In the genomic region with DNA sequence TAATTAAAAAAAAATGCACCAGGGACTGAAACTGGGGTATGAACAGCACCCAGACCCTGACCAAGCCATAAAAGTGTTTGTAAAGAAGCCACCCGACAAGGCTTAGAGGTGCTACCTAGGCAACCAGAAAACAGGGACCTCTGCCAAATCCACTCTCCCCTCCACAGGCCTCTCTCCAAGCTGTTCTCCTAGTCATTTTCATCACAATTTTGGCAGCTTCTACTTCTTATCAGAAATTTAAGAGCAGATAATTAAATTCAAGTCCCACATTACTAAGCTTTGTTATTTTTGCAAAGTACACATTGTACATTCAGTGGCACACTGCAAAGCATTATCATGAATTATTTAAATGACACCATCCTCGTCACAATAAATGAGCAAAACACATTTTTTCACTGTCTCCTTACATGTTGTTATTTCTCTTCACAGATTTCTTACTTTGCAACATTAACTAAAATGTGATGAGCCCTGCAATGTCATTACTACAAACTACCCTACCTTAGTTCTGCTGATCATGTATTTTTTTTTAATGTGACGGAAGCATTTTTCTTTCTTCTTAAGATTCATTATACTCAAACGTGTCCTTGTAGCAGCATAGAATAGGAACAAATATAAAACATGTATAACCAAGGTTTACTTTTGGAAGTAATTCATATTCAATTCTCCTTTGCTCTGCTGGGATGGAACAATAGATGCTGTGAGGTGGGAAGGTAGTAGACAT, we compare ENCODE assay signal across 15 cellular contexts. TPM values are rescaled to one million over a fixed set of nuclear protein-coding genes. Genes with fewer than 3 reads are reported as not detected.
A peak's percentile ranks its signal among the peaks of the same experiment; 100 is the strongest.
DNase-seq lines count a peak whose midpoint lies in the region; ATAC-seq and TF ChIP-seq lines count a peak whose summit lies in the region.
"Had no signal": no experiment of that assay in that cellular context is flagged by ENCODE, and none has a peak within 500 bp of the region (broad histone marks: within the 10 kb centered on the region; RNA-seq: fewer than 3 reads in every experiment).

No MANE protein-coding gene starts in this region.

- H3K4me1 ChIP-seq in cardiac muscle cell (ENCODE audit: low read depth) (peaks cover 8% of the 10 kb centered on the region), thyroid gland (peaks cover 21 to 27% of the 10 kb centered on the region in 2 donors)
- H3K4me1 ChIP-seq: colonic mucosa had no signal

- H3K36me3 Mint-ChIP-seq in activated CD4-positive, alpha-beta memory T cell treated with anti-CD3 and anti-CD28 coated beads, Interleukin-2, amount 10 ng/mL, durations not matched to agents 7 days and 5 days (ENCODE audit: low read depth) = no peaks in the 10 kb centered on the region
- H3K36me3 Mint-ChIP-seq in natural killer cell = no peaks in the 10 kb centered on the region

- POLR2A ChIA-PET in activated CD4-positive, alpha-beta memory T cell treated with anti-CD3 and anti-CD28 coated beads, Interleukin-2, amount 10 ng/mL, durations not matched to agents 7 days and 5 days (lab: Charles Lee) = interaction anchor here (0.6 kb wide), 1 partner anchor 724 kb away, joined by 4 read pairs; no protein-coding TSS in a partner anchor

- no peak for TF ChIP-seq POLR2A in thyroid gland (IDR thresholded peaks at IDR 0.05)

- no peaks in the 10 kb centered on the region for H3K9me3 ChIP-seq in cardiac muscle cell (ENCODE audit: low read depth)
- no peaks in the 10 kb centered on the region for H3K9me3 ChIP-seq in thyroid gland
- H3K9me3 ChIP-seq: colonic mucosa, thoracic aorta had no signal

- peak; percentile 72 for DNase-seq in NCI-H2107 treated with DMSO at 0.1 percent for 48 hours (lab: John Stamatoyannopoulos, UW; ENCODE audit: unreplicated experiment)
- no peak for DNase-seq in NCI-H2107 (lab: John Stamatoyannopoulos, UW)
- DNase-seq in NCI-H524 treated with DMSO at 0.1 percent for 48 hours (lab: John Stamatoyannopoulos, UW) = peak; percentile 79
- peak; percentile 45 to 95 for DNase-seq in cardiac muscle cell (ENCODE audit: low read depth in 1 of 2, low spot score in 1 of 2)
- DNase-seq in thyroid gland = peak; percentile 85 to 87
- no peak for DNase-seq in Kasumi-1 (lab: John Stamatoyannopoulos, UW)
- DNase-seq in activated CD4-positive, alpha-beta memory T cell treated with anti-CD3 and anti-CD28 coated beads, Interleukin-2, amount 10 ng/mL, durations not matched to agents 7 days and 5 days = no peak
- no peak for DNase-seq in natural killer cell
- DNase-seq: 8988T; activated effector memory CD4-positive, alpha-beta T cell treated with anti-CD3 and anti-CD28 coated beads, Interleukin-2, amount 50 U/mL, for 16 hours; Calu3; colonic mucosa; KBM-7 had no signal

- H3K27me3 ChIP-seq in cardiac muscle cell (no peaks in the 10 kb centered on the region), thyroid gland (no peaks in the 10 kb centered on the region)
- H3K27me3 ChIP-seq: colonic mucosa had no signal

- H3K4me3 ChIP-seq in cardiac muscle cell = no peak overlapping the region
- no peak overlapping the region for H3K4me3 ChIP-seq in thyroid gland (replicated peaks in 1 of 3)
- H3K4me3 ChIP-seq: colonic mucosa, thoracic aorta had no signal

- intact Hi-C loops in thyroid gland (cut with DNase I) (no loop called here), natural killer cell (cut with micrococcal nuclease) (no loop called here)

- H3K36me3 ChIP-seq in cardiac muscle cell = no peaks in the 10 kb centered on the region
- no peaks in the 10 kb centered on the region for H3K36me3 ChIP-seq in thyroid gland
- H3K36me3 ChIP-seq: colonic mucosa, thoracic aorta had no signal

- H3K27ac ChIP-seq in cardiac muscle cell = peak overlapping the region; percentile 14
- H3K27ac ChIP-seq in thyroid gland = peak overlapping the region; percentile 64 to 74 (median 66)
- H3K27ac ChIP-seq: colonic mucosa, thoracic aorta had no signal

- no peak for ATAC-seq in natural killer cell

- no peaks in the 10 kb centered on the region for H3K4me1 Mint-ChIP-seq in activated CD4-positive, alpha-beta memory T cell treated with anti-CD3 and anti-CD28 coated beads, Interleukin-2, amount 10 ng/mL, durations not matched to agents 7 days and 5 days
- H3K4me1 Mint-ChIP-seq in natural killer cell = no peaks in the 10 kb centered on the region

- H3K9me3 Mint-ChIP-seq in activated CD4-positive, alpha-beta memory T cell treated with anti-CD3 and anti-CD28 coated beads, Interleukin-2, amount 10 ng/mL, durations not matched to agents 7 days and 5 days = no peaks in the 10 kb centered on the region
- no peaks in the 10 kb centered on the region for H3K9me3 Mint-ChIP-seq in natural killer cell

- peaks cover 2% of the 10 kb centered on the region for H3K27me3 Mint-ChIP-seq in activated CD4-positive, alpha-beta memory T cell treated with anti-CD3 and anti-CD28 coated beads, Interleukin-2, amount 10 ng/mL, durations not matched to agents 7 days and 5 days
- no peaks in the 10 kb centered on the region for H3K27me3 Mint-ChIP-seq in natural killer cell (ENCODE audit: low read depth in 2 of 2)

- WGBS in thyroid gland, 2 donors = 38 to 39% methylated on average over 4 of the region's 4 CpGs

- H3K4me3 Mint-ChIP-seq in activated CD4-positive, alpha-beta memory T cell treated with anti-CD3 and anti-CD28 coated beads, Interleukin-2, amount 10 ng/mL, durations not matched to agents 7 days and 5 days = no peak overlapping the region
- no peak overlapping the region for H3K4me3 Mint-ChIP-seq in natural killer cell

- no peak overlapping the region for H3K27ac Mint-ChIP-seq in activated CD4-positive, alpha-beta memory T cell treated with anti-CD3 and anti-CD28 coated beads, Interleukin-2, amount 10 ng/mL, durations not matched to agents 7 days and 5 days
- no peak overlapping the region for H3K27ac Mint-ChIP-seq in natural killer cell

- CTCF ChIA-PET in activated CD4-positive, alpha-beta memory T cell treated with anti-CD3 and anti-CD28 coated beads, Interleukin-2, amount 10 ng/mL, durations not matched to agents 7 days and 5 days (lab: Charles Lee) = interaction anchor here (0.6 kb wide), 1 partner anchor 240 kb away, joined by 4 read pairs; no protein-coding TSS in a partner anchor

- TF ChIP-seq CTCF in cardiac muscle cell (IDR thresholded peaks at IDR 0.05; ENCODE audit: low read depth, low read length) (no peak), thyroid gland (IDR thresholded peaks at IDR 0.05) (no peak), natural killer cell (IDR thresholded peaks at IDR 0.05) (no peak)

RNA-seq across cellular contexts. Expression of a gene that starts 38.1 kb away (rescaled TPM):
- total RNA-seq in cardiac muscle cell (not detected in 2 replicates), thyroid gland (1 to 10 TPM in 1 of 4 donors, under 1 TPM in 3; 0.11 to 8.7 (median 0.16) TPM), natural killer cell (under 1 TPM in 1 of 3 donors, not detected in 2; 0.12 TPM)
- 0.04 TPM in 1 of 2 replicates, not detected in the other for polyA plus RNA-seq in cardiac muscle cell
- not detected for total RNA-seq in activated CD4-positive, alpha-beta memory T cell treated with anti-CD3 and anti-CD28 coated beads, Interleukin-2, amount 10 ng/mL, durations not matched to agents 7 days and 5 days
- total RNA-seq: Calu3; colonic mucosa; T-helper 1 cell treated with Interleukin-12 subunit alpha and Interleukin-12 subunit beta and Interleukin-4 antibody, amounts not matched to agents 30 ng/mL and 1 ng/mL, for 36 hours; thoracic aorta had no signal

Comparison
In these comparisons a context has a peak if more than half of its experiments do, and no peak if none do; other contexts are left out.
1. DNase-seq: peak in NCI-H2107 treated with DMSO at 0.1 percent for 48 hours (single experiment), NCI-H524 treated with DMSO at 0.1 percent for 48 hours (single experiment), cardiac muscle cell (2 of 2) and thyroid gland (2 of 2); none in NCI-H2107 (single experiment), Kasumi-1 (0 of 2), activated CD4-positive, alpha-beta memory T cell treated with anti-CD3 and anti-CD28 coated beads, Interleukin-2, amount 10 ng/mL, durations not matched to agents 7 days and 5 days (single experiment) and natural killer cell (single experiment).